In genomic region chr2:174992886-174993285, GRCh38 we compare ENCODE assay signal across 33 cellular contexts.
"Had no signal": no experiment of that assay in that cellular context is flagged by ENCODE, and none has a peak within 500 bp of the region (broad histone marks: within the 10 kb centered on the region; RNA-seq: fewer than 3 reads in every experiment).

No MANE protein-coding gene starts in this region.

- H3K36me3 Mint-ChIP-seq: activated CD4-positive, alpha-beta memory T cell treated with anti-CD3 and anti-CD28 coated beads for 36 hours; activated CD8-positive, alpha-beta memory T cell treated with anti-CD3 and anti-CD28 coated beads, Interleukin-2, amount 10 ng/mL, durations not matched to agents 7 days and 5 days; activated naive CD4-positive, alpha-beta T cell treated with anti-CD3 and anti-CD28 coated beads, Interleukin-2, amount 50 U/mL, for 24 hours; activated naive CD8-positive, alpha-beta T cell treated with anti-CD3 and anti-CD28 coated beads, Interleukin-2, amount 10 ng/mL, durations not matched to agents 7 days and 5 days had no signal

- H3K27ac ChIP-seq: ascending aorta, breast epithelium, cardiac muscle cell, colonic mucosa, epithelial cell of prostate, esophagus squamous epithelium, gastroesophageal sphincter, WERI-Rb-1 had no signal

- H3K9me3 Mint-ChIP-seq: activated B cell treated with CpG ODN at 0.5 μM for 24 hours; activated CD4-positive, alpha-beta memory T cell treated with anti-CD3 and anti-CD28 coated beads for 36 hours; activated CD4-positive, alpha-beta T cell treated with anti-CD3 and anti-CD28 coated beads, Interleukin-2, amount 10 ng/mL, durations not matched to agents 24 days and 14 days; activated naive CD4-positive, alpha-beta T cell treated with anti-CD3 and anti-CD28 coated beads for 36 hours; activated naive CD4-positive, alpha-beta T cell treated with anti-CD3 and anti-CD28 coated beads, Interleukin-2, amount 50 U/mL, for 24 hours; activated naive CD8-positive, alpha-beta T cell treated with anti-CD3 and anti-CD28 coated beads, Interleukin-2, amount 10 ng/mL, durations not matched to agents 7 days and 5 days; activated T-helper 1 cell treated with anti-CD3 and anti-CD28 coated beads, Interleukin-12 subunit alpha, Interleukin-12 subunit beta, Interleukin-2, Interleukin-4 antibody, amounts not matched to agents 30 ng/mL and 10 ng/mL and 1 ng/mL, durations not matched to agents 14 hours and 24 hours and 36 hours; activated T-helper 2 cell treated with anti-CD3 and anti-CD28 coated beads, Interferon-gamma antibody, Interleukin-2, Interleukin-4, amounts not matched to agents 10 μg/mL and 5 μg/mL and 100 μg/mL, durations not matched to agents 14 hours and 24 hours and 36 hours; T-helper 2 cell treated with Interferon-gamma antibody and Interleukin-4, amounts not matched to agents 5 μg/mL and 100 μg/mL, for 36 hours had no signal

- H3K4me1 ChIP-seq: ascending aorta, breast epithelium, colonic mucosa had no signal

- H3K4me3 ChIP-seq: ascending aorta, breast epithelium, cardiac muscle cell, colonic mucosa, esophagus squamous epithelium, gastroesophageal sphincter had no signal

- H3K27me3 ChIP-seq: ascending aorta, breast epithelium, cardiac muscle cell, colonic mucosa, esophagus squamous epithelium, gastroesophageal sphincter had no signal

- H3K4me3 Mint-ChIP-seq: activated B cell treated with CpG ODN at 0.5 μM for 24 hours; activated CD4-positive, alpha-beta memory T cell treated with anti-CD3 and anti-CD28 coated beads for 36 hours; activated CD4-positive, alpha-beta T cell treated with anti-CD3 and anti-CD28 coated beads for 36 hours; activated CD4-positive, alpha-beta T cell treated with anti-CD3 and anti-CD28 coated beads, Interleukin-2, amount 10 ng/mL, durations not matched to agents 24 days and 14 days; activated CD8-positive, alpha-beta memory T cell treated with anti-CD3 and anti-CD28 coated beads, Interleukin-2, amount 10 ng/mL, durations not matched to agents 7 days and 5 days; activated CD8-positive, alpha-beta T cell treated with anti-CD3 and anti-CD28 coated beads, Interleukin-2, amount 10 ng/mL, durations not matched to agents 7 days and 5 days; activated naive CD4-positive, alpha-beta T cell treated with anti-CD3 and anti-CD28 coated beads for 36 hours; activated naive CD4-positive, alpha-beta T cell treated with anti-CD3 and anti-CD28 coated beads, Interleukin-2, amount 50 U/mL, for 24 hours; activated naive CD8-positive, alpha-beta T cell treated with anti-CD3 and anti-CD28 coated beads, Interleukin-2, amount 10 ng/mL, durations not matched to agents 7 days and 5 days; activated T-helper 1 cell treated with anti-CD3 and anti-CD28 coated beads, Interleukin-12 subunit alpha, Interleukin-12 subunit beta, Interleukin-2, Interleukin-4 antibody, amounts not matched to agents 30 ng/mL and 10 ng/mL and 1 ng/mL, durations not matched to agents 14 hours and 24 hours and 36 hours; brain; T-helper 17 cell; T-helper 2 cell treated with Interferon-gamma antibody and Interleukin-4, amounts not matched to agents 5 μg/mL and 100 μg/mL, for 36 hours had no signal

- H3K27ac Mint-ChIP-seq: activated B cell treated with CpG ODN at 0.5 μM for 24 hours; activated CD4-positive, alpha-beta memory T cell treated with anti-CD3 and anti-CD28 coated beads for 36 hours; activated CD4-positive, alpha-beta T cell treated with anti-CD3 and anti-CD28 coated beads for 36 hours; activated CD4-positive, alpha-beta T cell treated with anti-CD3 and anti-CD28 coated beads, Interleukin-2, amount 10 ng/mL, durations not matched to agents 24 days and 14 days; activated CD8-positive, alpha-beta memory T cell treated with anti-CD3 and anti-CD28 coated beads, Interleukin-2, amount 10 ng/mL, durations not matched to agents 7 days and 5 days; activated CD8-positive, alpha-beta T cell treated with anti-CD3 and anti-CD28 coated beads, Interleukin-2, amount 10 ng/mL, durations not matched to agents 7 days and 5 days; activated naive CD4-positive, alpha-beta T cell treated with anti-CD3 and anti-CD28 coated beads for 36 hours; activated naive CD4-positive, alpha-beta T cell treated with anti-CD3 and anti-CD28 coated beads, Interleukin-2, amount 50 U/mL, for 24 hours; activated naive CD8-positive, alpha-beta T cell treated with anti-CD3 and anti-CD28 coated beads, Interleukin-2, amount 10 ng/mL, durations not matched to agents 7 days and 5 days; activated T-helper 1 cell treated with anti-CD3 and anti-CD28 coated beads, Interleukin-12 subunit alpha, Interleukin-12 subunit beta, Interleukin-2, Interleukin-4 antibody, amounts not matched to agents 30 ng/mL and 10 ng/mL and 1 ng/mL, durations not matched to agents 14 hours and 24 hours and 36 hours; activated T-helper 2 cell treated with anti-CD3 and anti-CD28 coated beads, Interferon-gamma antibody, Interleukin-2, Interleukin-4, amounts not matched to agents 10 μg/mL and 5 μg/mL and 100 μg/mL, durations not matched to agents 14 hours and 24 hours and 36 hours; T-helper 17 cell; T-helper 2 cell treated with Interferon-gamma antibody and Interleukin-4, amounts not matched to agents 5 μg/mL and 100 μg/mL, for 36 hours had no signal

- H3K4me1 Mint-ChIP-seq: activated CD4-positive, alpha-beta T cell treated with anti-CD3 and anti-CD28 coated beads for 36 hours had no signal

- DNase-seq: activated B cell treated with CpG ODN at 0.5 μM for 24 hours; activated CD4-positive, alpha-beta memory T cell treated with anti-CD3 and anti-CD28 coated beads for 36 hours; activated CD4-positive, alpha-beta T cell treated with anti-CD3 and anti-CD28 coated beads for 36 hours; activated CD4-positive, alpha-beta T cell treated with anti-CD3 and anti-CD28 coated beads, Interleukin-2, amount 10 ng/mL, durations not matched to agents 24 days and 14 days; activated CD8-positive, alpha-beta memory T cell treated with anti-CD3 and anti-CD28 coated beads, Interleukin-2, amount 10 ng/mL, durations not matched to agents 7 days and 5 days; activated CD8-positive, alpha-beta memory T cell treated with anti-CD3 and anti-CD28 coated beads, Interleukin-2, amount 50 U/mL, for 4 hours; activated CD8-positive, alpha-beta T cell treated with anti-CD3 and anti-CD28 coated beads, Interleukin-2, amount 10 ng/mL, durations not matched to agents 7 days and 5 days; activated effector memory CD4-positive, alpha-beta T cell treated with anti-CD3 and anti-CD28 coated beads, Interleukin-2, amount 50 U/mL, for 16 hours; activated naive CD4-positive, alpha-beta T cell treated with anti-CD3 and anti-CD28 coated beads for 36 hours; activated naive CD8-positive, alpha-beta T cell treated with anti-CD3 and anti-CD28 coated beads, Interleukin-2, amount 10 ng/mL, durations not matched to agents 7 days and 5 days; activated T-cell treated with anti-CD3 and anti-CD28 coated beads, Interleukin-2, amount 50 U/mL, for 1 hour; activated T-cell treated with anti-CD3 and anti-CD28 coated beads, Interleukin-2, amount 50 U/mL, for 48 hours; central memory CD4-positive, alpha-beta T cell; cerebellar nuclear complex; colonic mucosa; effector CD8-positive, alpha-beta T cell; esophagus squamous epithelium; foreskin melanocyte; T-helper 1 cell; T-helper 17 cell; T1000; WERI-Rb-1 had no signal

- H3K9me3 ChIP-seq: ascending aorta, breast epithelium, colonic mucosa, esophagus squamous epithelium, gastroesophageal sphincter had no signal

- H3K36me3 ChIP-seq: ascending aorta, breast epithelium, cardiac muscle cell, colonic mucosa, esophagus squamous epithelium, gastroesophageal sphincter, WERI-Rb-1 had no signal

- ATAC-seq: activated CD4-positive, alpha-beta T cell treated with anti-CD3 and anti-CD28 coated beads for 36 hours; activated CD4-positive, CD25-positive, alpha-beta regulatory T cell treated with anti-CD3 and anti-CD28 coated beads, Interleukin-2, amount 50 U/mL, for 24 hours; activated CD8-positive, alpha-beta memory T cell treated with anti-CD3 and anti-CD28 coated beads, Interleukin-2, amount 10 ng/mL, durations not matched to agents 7 days and 5 days; activated CD8-positive, alpha-beta T cell treated with anti-CD3 and anti-CD28 coated beads, Interleukin-2, amount 10 ng/mL, durations not matched to agents 7 days and 5 days; gastroesophageal sphincter; T-helper 17 cell had no signal
